Comparison of ENCODE assay signal across 1 cellular context in the genomic region with DNA sequence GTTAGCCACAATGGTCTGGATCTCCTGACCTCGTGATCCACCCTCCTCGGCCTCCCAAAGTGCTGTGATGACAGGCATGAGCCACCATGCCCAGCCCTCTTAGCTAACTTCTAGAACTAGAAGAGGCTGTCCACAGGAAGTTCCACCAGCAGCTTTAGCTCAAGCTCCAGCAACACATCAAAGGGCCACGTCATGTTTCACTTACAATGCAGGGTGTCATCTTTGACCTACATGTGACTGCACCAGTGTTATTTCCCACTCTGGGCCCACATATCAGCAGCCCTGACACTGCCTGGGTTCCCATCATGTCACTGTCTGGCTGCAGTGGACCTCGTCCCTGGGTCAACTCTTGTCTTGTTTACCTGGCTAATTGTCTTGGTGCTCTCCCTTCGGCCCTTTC.
TF ChIP-seq lines count a peak whose summit lies in the region.

No MANE protein-coding gene starts in this region.

TF ChIP-seq in HepG2, 621 proteins besides CTCF, POLR2A, EP300 and RAD21 (continued from another document):
- TF ChIP-seq, protein P1, sequence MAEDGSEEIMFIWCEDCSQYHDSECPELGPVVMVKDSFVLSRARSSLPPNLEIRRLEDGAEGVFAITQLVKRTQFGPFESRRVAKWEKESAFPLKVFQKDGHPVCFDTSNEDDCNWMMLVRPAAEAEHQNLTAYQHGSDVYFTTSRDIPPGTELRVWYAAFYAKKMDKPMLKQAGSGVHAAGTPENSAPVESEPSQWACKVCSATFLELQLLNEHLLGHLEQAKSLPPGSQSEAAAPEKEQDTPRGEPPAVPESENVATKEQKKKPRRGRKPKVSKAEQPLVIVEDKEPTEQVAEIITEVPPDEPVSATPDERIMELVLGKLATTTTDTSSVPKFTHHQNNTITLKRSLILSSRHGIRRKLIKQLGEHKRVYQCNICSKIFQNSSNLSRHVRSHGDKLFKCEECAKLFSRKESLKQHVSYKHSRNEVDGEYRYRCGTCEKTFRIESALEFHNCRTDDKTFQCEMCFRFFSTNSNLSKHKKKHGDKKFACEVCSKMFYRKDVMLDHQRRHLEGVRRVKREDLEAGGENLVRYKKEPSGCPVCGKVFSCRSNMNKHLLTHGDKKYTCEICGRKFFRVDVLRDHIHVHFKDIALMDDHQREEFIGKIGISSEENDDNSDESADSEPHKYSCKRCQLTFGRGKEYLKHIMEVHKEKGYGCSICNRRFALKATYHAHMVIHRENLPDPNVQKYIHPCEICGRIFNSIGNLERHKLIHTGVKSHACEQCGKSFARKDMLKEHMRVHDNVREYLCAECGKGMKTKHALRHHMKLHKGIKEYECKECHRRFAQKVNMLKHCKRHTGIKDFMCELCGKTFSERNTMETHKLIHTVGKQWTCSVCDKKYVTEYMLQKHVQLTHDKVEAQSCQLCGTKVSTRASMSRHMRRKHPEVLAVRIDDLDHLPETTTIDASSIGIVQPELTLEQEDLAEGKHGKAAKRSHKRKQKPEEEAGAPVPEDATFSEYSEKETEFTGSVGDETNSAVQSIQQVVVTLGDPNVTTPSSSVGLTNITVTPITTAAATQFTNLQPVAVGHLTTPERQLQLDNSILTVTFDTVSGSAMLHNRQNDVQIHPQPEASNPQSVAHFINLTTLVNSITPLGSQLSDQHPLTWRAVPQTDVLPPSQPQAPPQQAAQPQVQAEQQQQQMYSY (CRISPR knock-in tag; IDR thresholded peaks at IDR 0.05), result no peak
- TF ChIP-seq CREB1 (IDR thresholded peaks at IDR 0.05) (peak; percentile 52), CREB1 (CRISPR knock-in tag; IDR thresholded peaks at IDR 0.05) (no peak), MZF1 (CRISPR knock-in tag; IDR thresholded peaks at IDR 0.05; ENCODE audit: borderline replicate concordance) (no peak)
